In the genomic region with DNA sequence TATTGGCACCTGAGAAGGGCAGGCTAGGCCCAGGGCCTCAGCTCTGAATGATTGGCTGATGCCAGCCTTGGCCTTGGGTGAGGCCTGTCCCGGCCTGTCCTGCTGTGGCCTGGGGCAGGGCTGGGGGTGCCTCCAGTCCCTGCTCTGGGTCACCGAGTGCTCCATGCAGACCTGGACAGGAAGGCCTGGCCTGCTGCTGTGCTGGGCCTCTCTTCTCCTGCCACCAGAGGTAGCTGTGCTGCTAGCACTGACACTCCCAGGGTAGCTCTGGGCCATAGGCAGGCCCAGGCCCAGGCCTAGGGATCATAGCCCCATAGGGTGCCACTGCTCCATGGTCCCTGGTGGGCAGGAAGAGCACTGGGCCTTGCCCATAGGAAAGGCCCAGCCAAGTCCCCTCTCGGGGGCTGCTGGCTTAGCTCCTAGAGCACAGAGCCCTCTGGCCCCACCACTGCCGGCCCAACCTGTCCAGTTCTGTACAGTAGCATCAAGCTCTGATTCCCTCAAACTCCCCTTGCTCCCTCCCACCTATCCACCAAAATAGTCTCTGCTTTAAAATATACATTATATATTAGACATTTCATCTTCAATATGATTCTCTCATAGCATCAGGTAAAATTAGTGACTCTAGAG, we compare ENCODE assay signal across 8 cellular contexts. TPM values are rescaled to one million over a fixed set of nuclear protein-coding genes. Genes with fewer than 3 reads are reported as not detected.
DNase-seq lines count a peak whose midpoint lies in the region; ATAC-seq and TF ChIP-seq lines count a peak whose summit lies in the region.

No MANE protein-coding gene starts in this region.

- no peaks in the 10 kb centered on the region for H3K4me1 ChIP-seq in DND-41 (ENCODE audit: insufficient read depth, low read length)
- H3K4me1 ChIP-seq in KMS-11 (ENCODE audit: low read depth, poor library complexity, severe bottlenecking), result peaks cover under 1% of the 10 kb centered on the region
- peaks cover 0 to 46% of the 10 kb centered on the region in 2 donors for H3K4me1 ChIP-seq in right atrium auricular region
- H3K4me1 ChIP-seq in stomach, result peaks cover 0 to 39% (median 17%) of the 10 kb centered on the region in 4 donors

- no peak for TF ChIP-seq EP300 in stomach (IDR thresholded peaks at IDR 0.05)

- TF ChIP-seq POLR2A in stomach (IDR thresholded peaks at IDR 0.05), result no peak

- no peaks in the 10 kb centered on the region for H3K79me2 ChIP-seq in DND-41 (ENCODE audit: insufficient read depth, low read length)
- H3K79me2 ChIP-seq in KMS-11 (ENCODE audit: insufficient read depth, low read depth), result no peaks in the 10 kb centered on the region

- H4K20me1 ChIP-seq in DND-41 (ENCODE audit: insufficient read depth, low read length) (no peaks in the 10 kb centered on the region), KMS-11 (ENCODE audit: insufficient read depth) (no peaks in the 10 kb centered on the region)

- peak; percentile 64; the same call in 2 of the 3 replicates for ATAC-seq in DND-41 (ENCODE audit: insufficient read depth, low read depth)
- no peak for ATAC-seq in HG02884 (IDR thresholded peaks at IDR 0.05; ENCODE audit: unreplicated experiment)

- H3K9ac ChIP-seq in DND-41 (ENCODE audit: low read depth, low read length), result no peak overlapping the region
- H3K9ac ChIP-seq in KMS-11, result no peak overlapping the region

- WGBS in stomach, 5 donors, result 52 to 82% (median 69%) methylated on average over 3 to 4 of the region's 4 CpGs

- peak; percentile 47 for TF ChIP-seq CTCF in DND-41 (IDR thresholded peaks at IDR 0.05; ENCODE audit: borderline replicate concordance, extremely low read depth, low read length, poor library complexity, severe bottlenecking)
- TF ChIP-seq CTCF in KMS-11 (conservative IDR thresholded peaks at IDR 0.05; ENCODE audit: low read depth, low read length), result peak; percentile 55
- peak; percentile 79 for TF ChIP-seq CTCF in WI38 (IDR thresholded peaks at IDR 0.05; ENCODE audit: low read depth, low read length)
- peak; percentile 37 to 75 for TF ChIP-seq CTCF in right atrium auricular region (IDR thresholded peaks at IDR 0.05)
- peak in 5 of 7 experiments; percentile 40 to 59 (median 42) for TF ChIP-seq CTCF in stomach (IDR thresholded peaks at IDR 0.05)

- no peak overlapping the region for H3K27ac ChIP-seq in DND-41 (ENCODE audit: low read length)
- no peak overlapping the region for H3K27ac ChIP-seq in KMS-11
- H3K27ac ChIP-seq in right atrium auricular region, result peak overlapping the region; percentile 52 to 73
- H3K27ac ChIP-seq in stomach, result peak overlapping the region in 3 of 5 donors; percentile 39 to 76 (median 61)

- DNase-seq in DND-41 (no peak), right atrium auricular region (ENCODE audit: low spot score) (no peak), stomach (peak; percentile 47), activated T-cell treated with anti-CD3 and anti-CD28 coated beads for 4 hours (no peak), NCI-H774 (lab: John Stamatoyannopoulos, UW) (no peak)

- H3K36me3 ChIP-seq in DND-41 (ENCODE audit: insufficient read depth, low read length) (no peaks in the 10 kb centered on the region), KMS-11 (ENCODE audit: insufficient read depth) (no peaks in the 10 kb centered on the region), right atrium auricular region (peaks cover 15% of the 10 kb centered on the region), stomach (peaks cover 0 to 33% (median 17%) of the 10 kb centered on the region in 4 donors)

- H3K4me3 ChIP-seq in DND-41 (ENCODE audit: low read depth in 1 of 2, low read length in 2 of 2), result no peak overlapping the region
- H3K4me3 ChIP-seq in KMS-11 (IDR thresholded peaks at IDR 0.05; ENCODE audit: insufficient read depth, low read depth, low read length), result no peak overlapping the region
- no peak overlapping the region for H3K4me3 ChIP-seq in WI38 (ENCODE audit: low read depth, low read length)
- no peak overlapping the region for H3K4me3 ChIP-seq in right atrium auricular region
- H3K4me3 ChIP-seq in stomach, result no peak overlapping the region

- H2AFZ ChIP-seq in DND-41 (ENCODE audit: low read depth, low read length) (no peak overlapping the region), KMS-11 (ENCODE audit: low read depth) (no peak overlapping the region)

- no peaks in the 10 kb centered on the region for H3K27me3 ChIP-seq in DND-41 (ENCODE audit: insufficient read depth, low read length, poor library complexity)
- H3K27me3 ChIP-seq in KMS-11 (ENCODE audit: insufficient read depth, low read depth), result no peaks in the 10 kb centered on the region
- H3K27me3 ChIP-seq in right atrium auricular region, result no peaks in the 10 kb centered on the region
- H3K27me3 ChIP-seq in stomach, result no peaks in the 10 kb centered on the region

- H3K4me2 ChIP-seq in DND-41 (ENCODE audit: insufficient read depth, low read length) (no peak overlapping the region), KMS-11 (no peak overlapping the region)

- H3K9me3 ChIP-seq in DND-41 (ENCODE audit: insufficient read depth, low read length, severe bottlenecking) (no peaks in the 10 kb centered on the region), right atrium auricular region (no peaks in the 10 kb centered on the region), stomach (no peaks in the 10 kb centered on the region)

- intact Hi-C loops in stomach (cut with DNase I; ENCODE audit: low total_unique reads), result loop anchor here (10.0 kb wide), 1 partner anchor 134 kb away; a partner anchor contains a TSS

RNA-seq across cellular contexts. Expression of a gene that starts 18.2 kb away (rescaled TPM):
- total RNA-seq in right atrium auricular region, result 10 to 100 TPM; 14.9 to 16.9 TPM
- total RNA-seq in stomach, result 100 to 1,000 TPM in 1 of 5 donors, 10 to 100 TPM in 4; 22.0 to 113 (median 56.6) TPM
- polyA plus RNA-seq in stomach, result 10 to 100 TPM; 25.7 to 36.3 (median 34.4) TPM

Comparison
In these comparisons a context has a peak if more than half of its experiments do, and no peak if none do; other contexts are left out.
1. H3K27ac ChIP-seq: peak in right atrium auricular region (2 of 2) and stomach (3 of 5); none in DND-41 (single experiment) and KMS-11 (single experiment).
2. Peak in every context shown above with its lines, with median percentiles within 50 percentile points of each other: CTCF ChIP-seq.